8 cellular contexts compared by ENCODE assay signal in genomic region chr2:101253713-101254085, GRCh38. TPM values are rescaled to one million over a fixed set of nuclear protein-coding genes. Genes with fewer than 3 reads are reported as not detected.
DNase-seq lines count a peak whose midpoint lies in the region; ATAC-seq and TF ChIP-seq lines count a peak whose summit lies in the region.

No MANE protein-coding gene starts in this region.

- H2AFZ ChIP-seq in GM23248: peak overlapping the region; percentile 83

- H3K4me3 ChIP-seq in GM23248: peak overlapping the region; percentile 90
- peak overlapping the region; percentile 78 to 94 (median 89) for H3K4me3 ChIP-seq in skeletal muscle tissue (ENCODE audit: low read length in 3 of 3)

- H3K4me1 ChIP-seq in GM23248 (ENCODE audit: insufficient read depth) (peaks cover 11% of the 10 kb centered on the region), foreskin keratinocyte (peaks cover 5% of the 10 kb centered on the region), skeletal muscle tissue (ENCODE audit: control insufficient read depth in 3 of 3, insufficient read depth in 3 of 3, low read length in 3 of 3) (peaks cover 18 to 26% (median 22%) of the 10 kb centered on the region in 3 donors)

- peak; percentile 30 for DNase-seq in GM23248
- no peak for DNase-seq in foreskin keratinocyte

- in situ Hi-C loops in GM23248 (cut with MboI): no loop called here

- TF ChIP-seq CTCF in VCaP (conservative IDR thresholded peaks at IDR 0.05): no peak
- no peak for TF ChIP-seq CTCF in foreskin keratinocyte (conservative IDR thresholded peaks at IDR 0.05)

- H3K27me3 ChIP-seq in GM23248 (replicated peaks; ENCODE audit: insufficient read depth) (no peaks in the 10 kb centered on the region), foreskin keratinocyte (no peaks in the 10 kb centered on the region), skeletal muscle tissue (ENCODE audit: control insufficient read depth in 3 of 3, insufficient read depth in 3 of 3, low read length in 3 of 3) (no peaks in the 10 kb centered on the region)

- H3K4me2 ChIP-seq in GM23248 (ENCODE audit: unreplicated experiment): peak overlapping the region; percentile 96

- no peaks in the 10 kb centered on the region for H4K20me1 ChIP-seq in GM23248 (ENCODE audit: insufficient read depth)

- H3K79me2 ChIP-seq in GM23248 (ENCODE audit: insufficient read depth): peaks cover 57% of the 10 kb centered on the region

- H3K36me3 ChIP-seq in GM23248 (ENCODE audit: low read depth) (peaks cover 3% of the 10 kb centered on the region; the same call in 1 of the 2 replicates), skeletal muscle tissue (ENCODE audit: control insufficient read depth in 3 of 3, insufficient read depth in 3 of 3, low read length in 3 of 3) (peaks cover under 1 to 5% (median 2%) of the 10 kb centered on the region in 3 donors)

- H3K9ac ChIP-seq in GM23248: peak overlapping the region; percentile 90
- peak overlapping the region; percentile 89 to 96 (median 94) for H3K9ac ChIP-seq in skeletal muscle tissue (ENCODE audit: low read depth in 1 of 3, low read length in 3 of 3)

- H3K9me3 ChIP-seq in GM23248 (ENCODE audit: low read depth) (no peaks in the 10 kb centered on the region), skeletal muscle tissue (ENCODE audit: control insufficient read depth in 3 of 3, low read length in 3 of 3) (no peaks in the 10 kb centered on the region)

- no peak overlapping the region for H3K27ac ChIP-seq in GM23248
- H3K27ac ChIP-seq in VCaP: peak overlapping the region; percentile 98
- H3K27ac ChIP-seq in foreskin keratinocyte: peak overlapping the region; percentile 85
- peak overlapping the region; percentile 87 for H3K27ac ChIP-seq in skeletal muscle tissue (ENCODE audit: low read depth, low read length)

- H3K9me2 ChIP-seq in GM23248 (ENCODE audit: insufficient read depth): no peaks in the 10 kb centered on the region

- WGBS in GM23248 (ENCODE audit: low coverage in 1 of 2, low lambda C conversion rate in 2 of 2, missing lambda C conversion rate in 2 of 2), 2 experiments: 11 to 12% methylated on average over 11 of the region's 11 CpGs

- no peaks in the 10 kb centered on the region; the same call in 1 of the 2 replicates for H3F3A ChIP-seq in GM23248 (ENCODE audit: insufficient read depth)

- ATAC-seq in foreskin keratinocyte (no peak), HG03571 (IDR thresholded peaks at IDR 0.05; ENCODE audit: unreplicated experiment) (no peak), GM21367 (IDR thresholded peaks at IDR 0.05; ENCODE audit: unreplicated experiment) (no peak), GM19035 (IDR thresholded peaks at IDR 0.05; ENCODE audit: unreplicated experiment) (no peak), GM18517 (IDR thresholded peaks at IDR 0.05; ENCODE audit: unreplicated experiment) (no peak)

RNA-seq across cellular contexts. Expression of gene CNOT11, which starts 1.0 kb away (rescaled TPM):
- total RNA-seq in GM23248 (2014; rRNA removed; shearing (Covaris generic)): 30.6 and 33.3 TPM in 2 replicates
- 22.6 and 24.6 TPM in 2 replicates for polyA plus RNA-seq in GM23248 (2016; fragmentation: Nextera tagmentation; extraction: Ambion mirVana)
- 55.9 and 59.7 TPM in 2 replicates for total RNA-seq in foreskin keratinocyte
- 30.5 and 35.4 TPM in 2 replicates for polyA plus RNA-seq in foreskin keratinocyte
- total RNA-seq in skeletal muscle tissue: 19.8 TPM

RNA-seq across cellular contexts. Expression of gene RNF149, which starts 54.8 kb away (rescaled TPM):
- 54.1 and 58.1 TPM in 2 replicates for total RNA-seq in GM23248 (2014; rRNA removed; shearing (Covaris generic))
- polyA plus RNA-seq in GM23248 (2016; fragmentation: Nextera tagmentation; extraction: Ambion mirVana): 48.9 and 51.9 TPM in 2 replicates
- total RNA-seq in foreskin keratinocyte: 53.6 and 55.9 TPM in 2 replicates
- polyA plus RNA-seq in foreskin keratinocyte: 33.0 and 37.9 TPM in 2 replicates
- 43.3 TPM for total RNA-seq in skeletal muscle tissue
